ENCODE assay signal across 14 cellular contexts in genomic region chr13:39536274-39536673, GRCh38.
A peak's percentile ranks its signal among the peaks of the same experiment; 100 is the strongest.
DNase-seq lines count a peak whose midpoint lies in the region; ATAC-seq and TF ChIP-seq lines count a peak whose summit lies in the region.
"Had no signal": no experiment of that assay in that cellular context is flagged by ENCODE, and none has a peak within 500 bp of the region (broad histone marks: within the 10 kb centered on the region; RNA-seq: fewer than 3 reads in every experiment).

No MANE protein-coding gene starts in this region.

- no peak overlapping the region for H2BK5ac ChIP-seq in mesenchymal stem cell (ENCODE audit: low read depth, low read length, poor library complexity, severe bottlenecking)

- no peak overlapping the region for H3K4me2 ChIP-seq in mesenchymal stem cell (ENCODE audit: low read length, poor library complexity, severe bottlenecking)

- H2AFZ ChIP-seq in mesenchymal stem cell (ENCODE audit: low read depth, low read length): peak overlapping the region; percentile 1

- H3K36me3 ChIP-seq in heart right ventricle: no peaks in the 10 kb centered on the region
- no peaks in the 10 kb centered on the region for H3K36me3 ChIP-seq in mesenchymal stem cell (ENCODE audit: control insufficient read depth in 1 of 2, insufficient read depth in 2 of 2, low read depth in 1 of 2, low read length in 2 of 2)
- no peaks in the 10 kb centered on the region for H3K36me3 ChIP-seq in aorta (ENCODE audit: control insufficient read depth in 1 of 2, insufficient read depth in 2 of 2, low read length in 1 of 2)
- no peaks in the 10 kb centered on the region for H3K36me3 ChIP-seq in ascending aorta

- no peak for DNase-seq in heart right ventricle
- DNase-seq in Right ventricle myocardium inferior (ENCODE audit: missing footprints): no peak
- peak; percentile 24 for DNase-seq in astrocyte of the hippocampus (ENCODE audit: low read depth, low spot score)
- peak; percentile 18 for DNase-seq in mesenchymal stem cell
- no peak for DNase-seq in aorta
- DNase-seq in ascending aorta (ENCODE audit: low spot score in 2 of 2): no peak
- no peak for DNase-seq in hippocampal formation (lab: John Stamatoyannopoulos, UW)
- DNase-seq: CD4-positive, alpha-beta T cell; DMS 273 treated with DMSO at 0.1 percent for 48 hours; H9; NCI-H2107; NCI-H446; RPMI8226 had no signal

- H3K4ac ChIP-seq in mesenchymal stem cell (ENCODE audit: low read depth in 1 of 2, low read length in 2 of 2): no peak overlapping the region

- H3K14ac ChIP-seq in mesenchymal stem cell (ENCODE audit: low read length in 2 of 2): no peak overlapping the region

- H3K4me3 ChIP-seq in heart right ventricle: no peak overlapping the region
- no peak overlapping the region for H3K4me3 ChIP-seq in mesenchymal stem cell (ENCODE audit: insufficient read depth in 1 of 2, low read depth in 1 of 2, low read length in 2 of 2)
- H3K4me3 ChIP-seq in aorta (ENCODE audit: low read length in 2 of 2): no peak overlapping the region
- no peak overlapping the region for H3K4me3 ChIP-seq in ascending aorta

- TF ChIP-seq CTCF in heart right ventricle (IDR thresholded peaks at IDR 0.05): no peak
- no peak for TF ChIP-seq CTCF in ascending aorta (IDR thresholded peaks at IDR 0.05)

- H2BK120ac ChIP-seq in mesenchymal stem cell (ENCODE audit: low read depth, low read length): no peak overlapping the region

- no peaks in the 10 kb centered on the region for H3K9me3 ChIP-seq in heart right ventricle
- H3K9me3 ChIP-seq in mesenchymal stem cell (ENCODE audit: control insufficient read depth, low read length): no peaks in the 10 kb centered on the region
- H3K9me3 ChIP-seq in aorta (ENCODE audit: control insufficient read depth, low read length): no peaks in the 10 kb centered on the region
- H3K9me3 ChIP-seq in ascending aorta: no peaks in the 10 kb centered on the region

- 77 to 87% methylated on average over 6 of the region's 6 CpGs for WGBS in heart right ventricle, 2 donors
- WGBS in mesenchymal stem cell: 84% methylated on average over 5 of the region's 6 CpGs
- WGBS in aorta, 2 donors: 64% methylated on average over 6 of the region's 6 CpGs

- ATAC-seq in heart right ventricle (peak in 6 of 8 donors; percentile 25 to 47 (median 32)), Right ventricle myocardium inferior (no peak), aorta (ENCODE audit: low FRiP score) (peak; percentile 49), GM18867 (IDR thresholded peaks at IDR 0.05; ENCODE audit: unreplicated experiment) (no peak)

- peak overlapping the region; percentile 9 for H4K91ac ChIP-seq in mesenchymal stem cell (ENCODE audit: low read length)

- no peak overlapping the region for H4K8ac ChIP-seq in mesenchymal stem cell (ENCODE audit: low read length)

- H3K4me1 ChIP-seq in heart right ventricle (peaks cover 15 to 83% (median 59%) of the 10 kb centered on the region in 9 donors), mesenchymal stem cell (ENCODE audit: control insufficient read depth, insufficient read depth, low read depth, low read length) (peaks cover 2% of the 10 kb centered on the region), aorta (ENCODE audit: control insufficient read depth in 1 of 2, insufficient read depth in 2 of 2, low read length in 2 of 2) (peaks cover 0 to 5% of the 10 kb centered on the region in 2 donors), ascending aorta (peaks cover 0 to 18% of the 10 kb centered on the region in 2 donors)

- no peak overlapping the region for H3K9ac ChIP-seq in mesenchymal stem cell (ENCODE audit: low read length)

- H2AK5ac ChIP-seq in mesenchymal stem cell (ENCODE audit: low read length, severe bottlenecking): no peak overlapping the region

- H3K27ac ChIP-seq in heart right ventricle: peak overlapping the region in 1 of 10 donors; percentile 9
- no peak overlapping the region for H3K27ac ChIP-seq in mesenchymal stem cell (ENCODE audit: low read length, poor library complexity, severe bottlenecking)
- no peak overlapping the region for H3K27ac ChIP-seq in aorta (ENCODE audit: low read depth in 1 of 2, low read length in 2 of 2)
- peak overlapping the region in 1 of 2 donors; percentile 21 for H3K27ac ChIP-seq in ascending aorta

- peak overlapping the region in 1 of 2 experiments; percentile 41 for H2BK12ac ChIP-seq in mesenchymal stem cell (ENCODE audit: low read length in 2 of 2)

- no peak overlapping the region for H2BK15ac ChIP-seq in mesenchymal stem cell (ENCODE audit: low read depth, poor library complexity, severe bottlenecking)

- peaks cover 8% of the 10 kb centered on the region for H3K79me1 ChIP-seq in mesenchymal stem cell (replicated peaks; ENCODE audit: low read length, poor library complexity, severe bottlenecking)

- intact Hi-C loops in heart right ventricle (cut with DNase I) (no loop called here), Right ventricle myocardium inferior (cut with DNase I) (loop anchor here (5.0 kb wide), 1 partner anchor 46 kb away; no protein-coding TSS in a partner anchor), aorta (cut with DNase I) (loop anchor here (5.0 to 10.0 kb wide), 2 partner anchors 46 to 49 kb away; no protein-coding TSS in a partner anchor), ascending aorta (cut with DNase I) (no loop called here)

- H3K18ac ChIP-seq in mesenchymal stem cell (ENCODE audit: low read depth in 1 of 2, low read length in 2 of 2): peak overlapping the region; percentile 10 to 59

- H3K23ac ChIP-seq in mesenchymal stem cell (ENCODE audit: low read length in 2 of 2): no peak overlapping the region

- no peaks in the 10 kb centered on the region for H3K27me3 ChIP-seq in heart right ventricle
- no peaks in the 10 kb centered on the region for H3K27me3 ChIP-seq in mesenchymal stem cell (ENCODE audit: control insufficient read depth in 1 of 2, insufficient read depth in 1 of 2, low read length in 2 of 2)
- no peaks in the 10 kb centered on the region for H3K27me3 ChIP-seq in aorta (ENCODE audit: control insufficient read depth in 1 of 2, insufficient read depth in 2 of 2, low read length in 1 of 2)
- no peaks in the 10 kb centered on the region for H3K27me3 ChIP-seq in ascending aorta

Comparison
In these comparisons a context has a peak if more than half of its experiments do, and no peak if none do; other contexts are left out.
1. ATAC-seq: peak in heart right ventricle (6 of 8) and aorta (single experiment); none in Right ventricle myocardium inferior (single experiment) and GM18867 (single experiment).
2. intact Hi-C loops: an anchor here in Right ventricle myocardium inferior (5.0 kb wide) and aorta (5.0 to 10.0 kb wide); none called in heart right ventricle and ascending aorta.
3. DNase-seq: peak in astrocyte of the hippocampus (single experiment) and mesenchymal stem cell (single experiment); none in heart right ventricle (0 of 2), Right ventricle myocardium inferior (single experiment), aorta (0 of 2), ascending aorta (0 of 2) and hippocampal formation (0 of 2).